8 cellular contexts compared by ENCODE assay signal in the genomic region with DNA sequence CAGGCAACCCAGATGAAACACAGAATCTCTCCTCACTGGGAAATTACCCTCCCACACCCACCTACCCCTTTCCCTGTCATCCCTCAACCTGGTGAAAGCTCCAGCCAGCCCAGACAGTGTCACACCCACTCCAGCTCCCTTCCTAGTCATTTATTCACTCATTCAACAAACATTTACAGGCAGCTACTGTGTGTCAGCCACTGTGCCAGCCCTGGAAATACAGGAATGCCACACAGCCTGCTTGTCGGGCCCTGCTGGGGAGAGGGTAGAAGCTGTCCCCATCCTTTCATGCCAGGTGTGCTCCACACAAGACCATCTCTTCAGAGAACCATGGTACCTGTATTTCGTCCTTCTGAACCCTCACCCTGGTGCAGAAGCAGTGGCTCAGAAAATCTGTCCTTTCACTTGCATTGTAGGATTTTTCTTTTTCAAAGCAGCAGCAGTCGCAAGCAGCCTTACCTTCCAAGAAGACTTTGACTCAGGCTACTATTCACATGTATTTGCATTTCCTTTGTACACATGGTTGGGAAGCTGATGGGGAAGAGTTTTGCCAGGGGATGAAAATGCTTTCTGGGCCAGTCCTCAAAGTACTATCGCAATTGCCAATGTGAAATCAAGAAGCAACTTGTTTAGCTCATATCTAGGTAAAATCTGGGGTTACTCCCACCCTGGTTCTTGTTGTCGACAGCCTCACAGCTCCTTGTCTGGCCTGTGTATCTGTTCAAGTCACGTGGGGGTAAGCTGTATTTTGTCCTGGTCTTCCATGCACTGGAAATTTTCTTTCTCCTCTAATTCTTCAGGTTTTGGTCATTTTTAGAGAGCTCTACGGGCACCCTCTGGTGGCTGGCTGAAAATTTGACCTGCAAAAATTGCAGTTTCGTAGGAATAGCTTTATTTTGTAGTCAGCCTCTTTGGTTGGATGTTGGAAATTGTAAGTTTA.
DNase-seq lines count a peak whose midpoint lies in the region; ATAC-seq and TF ChIP-seq lines count a peak whose summit lies in the region.

No MANE protein-coding gene starts in this region.

- TF ChIP-seq CTCF in astrocyte of the spinal cord (IDR thresholded peaks at IDR 0.05; ENCODE audit: low read depth, low read length) (peak; percentile 71), hepatocyte (IDR thresholded peaks at IDR 0.05; ENCODE audit: poor library complexity) (peak; percentile 75)

- DNase-seq in Right ventricle myocardium inferior (ENCODE audit: missing footprints) (no peak), cardiac septum (ENCODE audit: low spot score) (no peak), NCI-H446 treated with DMSO at 0.1 percent for 48 hours (lab: John Stamatoyannopoulos, UW) (peak; percentile 30), astrocyte of the spinal cord (ENCODE audit: low read depth, low spot score) (peak; percentile 64), hepatocyte (ENCODE audit: low spot score) (peak; percentile 64), smooth muscle cell of the brain vasculature (ENCODE audit: low read depth, low spot score) (peak; percentile 20), NCI-H1105 treated with DMSO at 0.1 percent for 48 hours (lab: John Stamatoyannopoulos, UW) (no peak)

- H3K4me2 ChIP-seq in hepatocyte: no peak overlapping the region

- H2AFZ ChIP-seq in hepatocyte: no peak overlapping the region

- H3K79me2 ChIP-seq in hepatocyte: no peaks in the 10 kb centered on the region

- no peaks in the 10 kb centered on the region for H4K20me1 ChIP-seq in hepatocyte (ENCODE audit: insufficient read depth, poor library complexity, severe bottlenecking)

- H3K36me3 ChIP-seq in hepatocyte (replicated peaks; ENCODE audit: insufficient read depth, low read depth): no peaks in the 10 kb centered on the region

- no peaks in the 10 kb centered on the region for H3K9me3 ChIP-seq in hepatocyte (ENCODE audit: low read depth)

- peaks cover 5% of the 10 kb centered on the region for H3K4me1 ChIP-seq in hepatocyte (ENCODE audit: insufficient read depth)

- H3K27ac ChIP-seq in hepatocyte: no peak overlapping the region

- peak; percentile 48 for ATAC-seq in Right ventricle myocardium inferior
- ATAC-seq in HG02884 (IDR thresholded peaks at IDR 0.05; ENCODE audit: unreplicated experiment): no peak

- H3K9me2 ChIP-seq in hepatocyte (replicated peaks; ENCODE audit: insufficient read depth): no peaks in the 10 kb centered on the region

- no peaks in the 10 kb centered on the region for H3K27me3 ChIP-seq in hepatocyte

- in situ Hi-C loops in astrocyte of the spinal cord (cut with HindIII; ENCODE audit: low sequenced_read_pairs): no loop called here

- intact Hi-C loops in Right ventricle myocardium inferior (cut with DNase I) (loop anchor here (1.0 to 10.0 kb wide), 4 partner anchors 130 to 249 kb away; a partner anchor contains a TSS), cardiac septum (cut with DNase I) (loop anchor here (2.0 kb wide), 1 partner anchor 260 kb away; no protein-coding TSS in a partner anchor)

- WGBS in hepatocyte (ENCODE audit: low lambda C conversion rate, missing lambda C conversion rate): 50% methylated on average over 8 of the region's 8 CpGs

- H3K4me3 ChIP-seq in astrocyte of the spinal cord (ENCODE audit: low read depth, low read length): no peak overlapping the region
- H3K4me3 ChIP-seq in hepatocyte: no peak overlapping the region

Comparison
In these comparisons a context has a peak if more than half of its experiments do, and no peak if none do; other contexts are left out.
1. DNase-seq: peak in NCI-H446 treated with DMSO at 0.1 percent for 48 hours (single experiment), astrocyte of the spinal cord (single experiment), hepatocyte (single experiment) and smooth muscle cell of the brain vasculature (single experiment); none in Right ventricle myocardium inferior (single experiment), cardiac septum (single experiment) and NCI-H1105 treated with DMSO at 0.1 percent for 48 hours (single experiment).